8 cellular contexts compared by ENCODE assay signal in the genomic region with DNA sequence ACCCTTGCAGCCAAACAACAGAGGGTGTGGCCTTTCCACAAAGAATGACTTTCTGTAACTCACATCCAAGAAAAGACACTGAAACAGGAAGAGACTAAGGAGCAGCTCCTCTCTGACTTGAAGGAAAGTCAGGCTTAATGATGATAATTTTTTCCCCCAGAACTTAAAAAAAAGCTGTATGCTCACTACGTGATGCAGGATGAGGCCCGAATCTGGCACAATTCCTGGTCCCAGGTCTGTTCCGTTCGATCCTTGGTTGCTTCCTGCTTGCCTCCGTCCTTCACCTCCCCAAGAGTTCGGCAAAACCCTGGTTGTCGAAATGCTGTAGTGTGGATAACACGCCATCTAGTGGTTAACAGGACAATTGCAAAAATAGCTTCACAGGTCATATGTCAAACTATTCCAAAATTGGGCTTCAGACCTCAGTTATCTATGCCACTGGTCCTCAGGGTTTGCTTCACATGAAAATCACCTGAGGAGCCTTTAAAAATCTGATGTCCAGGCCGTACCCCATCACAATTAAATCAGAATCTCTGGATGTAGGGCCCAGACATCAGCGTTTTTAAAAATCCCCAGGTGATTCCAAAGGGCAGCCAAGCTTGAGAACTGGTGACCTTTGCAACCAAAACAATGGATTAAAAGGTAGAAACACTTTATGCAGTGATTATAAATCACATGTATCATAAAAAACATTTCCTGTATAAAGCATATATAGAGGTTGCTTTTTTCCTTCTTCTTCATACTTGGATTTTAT. TPM values are rescaled to one million over a fixed set of nuclear protein-coding genes. Genes with fewer than 3 reads are reported as not detected.
DNase-seq lines count a peak whose midpoint lies in the region; ATAC-seq, FAIRE-seq and TF ChIP-seq lines count a peak whose summit lies in the region.

No MANE protein-coding gene starts in this region.

- peaks cover 13% of the 10 kb centered on the region for H3K27me3 Mint-ChIP-seq in activated naive CD8-positive, alpha-beta T cell treated with anti-CD3 and anti-CD28 coated beads, Interleukin-2, amount 50 U/mL, for 24 hours

- ATAC-seq in activated naive CD8-positive, alpha-beta T cell treated with anti-CD3 and anti-CD28 coated beads, Interleukin-2, amount 50 U/mL, for 24 hours: peak; percentile 79
- peak; percentile 71 to 91 (median 86) for ATAC-seq in heart left ventricle

- H3K9ac ChIP-seq in parathyroid adenoma: no peak overlapping the region

- no peaks in the 10 kb centered on the region for H3K79me2 ChIP-seq in parathyroid adenoma

- no peaks in the 10 kb centered on the region for H3K9me3 Mint-ChIP-seq in activated naive CD8-positive, alpha-beta T cell treated with anti-CD3 and anti-CD28 coated beads, Interleukin-2, amount 50 U/mL, for 24 hours

- no peaks in the 10 kb centered on the region for H3K9me3 ChIP-seq in heart left ventricle
- no peaks in the 10 kb centered on the region for H3K9me3 ChIP-seq in parathyroid adenoma (ENCODE audit: control insufficient read depth, low read length)

- H3K4me2 ChIP-seq in parathyroid adenoma (ENCODE audit: low read length): peak overlapping the region; percentile 46

- DNase-seq in H54 (ENCODE audit: insufficient read length, low spot score) (peak; percentile 39), LHCN-M2 (ENCODE audit: low read depth) (peak; percentile 80), RCC 7860 (ENCODE audit: low spot score) (peak; percentile 66), heart left ventricle (peak in 4 of 5 donors; percentile 60 to 69 (median 64)), 8988T (no peak)
- DNase-seq in activated naive CD8-positive, alpha-beta T cell treated with anti-CD3 and anti-CD28 coated beads, Interleukin-2, amount 50 U/mL, for 24 hours: peak; percentile 36

- H3K27me3 ChIP-seq in heart left ventricle (no peaks in the 10 kb centered on the region), parathyroid adenoma (ENCODE audit: control insufficient read depth, insufficient read depth, low read length) (no peaks in the 10 kb centered on the region)

- H2AFZ ChIP-seq in parathyroid adenoma: peak overlapping the region; percentile 42

- H3K4me3 Mint-ChIP-seq in activated naive CD8-positive, alpha-beta T cell treated with anti-CD3 and anti-CD28 coated beads, Interleukin-2, amount 50 U/mL, for 24 hours: peak overlapping the region; percentile 74

- no peaks in the 10 kb centered on the region for H3K36me3 ChIP-seq in heart left ventricle
- no peaks in the 10 kb centered on the region for H3K36me3 ChIP-seq in parathyroid adenoma (ENCODE audit: control insufficient read depth, insufficient read depth, low read length)

- TF ChIP-seq POLR2A in H54 (IDR thresholded peaks at IDR 0.05; ENCODE audit: low read depth, low read length) (no peak), heart left ventricle (IDR thresholded peaks at IDR 0.05) (no peak)

- peaks cover 0 to 4% (median 0%) of the 10 kb centered on the region in 12 donors for H3K4me1 ChIP-seq in heart left ventricle
- H3K4me1 ChIP-seq in parathyroid adenoma: no peaks in the 10 kb centered on the region

- H3K27ac Mint-ChIP-seq in activated naive CD8-positive, alpha-beta T cell treated with anti-CD3 and anti-CD28 coated beads, Interleukin-2, amount 50 U/mL, for 24 hours: no peak overlapping the region

- FAIRE-seq in H54 (lab: Jason Lieb, UNC) (peak; percentile 80), RCC 7860 (lab: Jason Lieb, UNC) (peak; percentile 73)

- TF ChIP-seq CTCF in heart left ventricle (IDR thresholded peaks at IDR 0.05) (peak; percentile 76 to 93 (median 86)), parathyroid adenoma (IDR thresholded peaks at IDR 0.05) (peak; percentile 70)

- peaks cover 5% of the 10 kb centered on the region for H3K4me1 Mint-ChIP-seq in activated naive CD8-positive, alpha-beta T cell treated with anti-CD3 and anti-CD28 coated beads, Interleukin-2, amount 50 U/mL, for 24 hours

- 7 to 8% (median 7%) methylated on average over 10 of the region's 10 CpGs for WGBS in heart left ventricle, 4 donors

- H3K36me3 Mint-ChIP-seq in activated naive CD8-positive, alpha-beta T cell treated with anti-CD3 and anti-CD28 coated beads, Interleukin-2, amount 50 U/mL, for 24 hours (ENCODE audit: low read depth): no peaks in the 10 kb centered on the region

- H3K4me3 ChIP-seq in GM08714 (ENCODE audit: low read length): peak overlapping the region; percentile 67; the same call in 1 of the 2 replicates
- H3K4me3 ChIP-seq in heart left ventricle: peak overlapping the region in 10 of 12 donors; percentile 25 to 54 (median 42)
- no peak overlapping the region for H3K4me3 ChIP-seq in parathyroid adenoma (ENCODE audit: low read depth, low read length)

- H3K27ac ChIP-seq in heart left ventricle (peak overlapping the region in 1 of 12 donors; percentile 47), parathyroid adenoma (no peak overlapping the region)

- intact Hi-C loops in heart left ventricle (cut with DNase I): loop anchor here (1.0 to 10.0 kb wide), 12 partner anchors 299 to 634 kb away; partner anchors contain the start of gene IGF1R (in 2 of the 10)

RNA-seq across cellular contexts. Expression of gene SYNM, which starts 28.1 kb away (rescaled TPM):
- 5.2 and 5.6 TPM in 2 replicates for total RNA-seq in LHCN-M2 (2014; rRNA removed)
- polyA plus RNA-seq in LHCN-M2 (2012): 5.2 TPM
- 100 to 1,000 TPM; 197 to 455 (median 311) TPM for total RNA-seq in heart left ventricle
- polyA plus RNA-seq in heart left ventricle: 100 to 1,000 TPM; 113 to 154 TPM

Comparison
In these comparisons a context has a peak if more than half of its experiments do, and no peak if none do; other contexts are left out.
1. RNA of gene SYNM, which starts 28.1 kb away (total RNA-seq): 197 to 455 TPM in heart left ventricle; 5.2 to 5.6 TPM in LHCN-M2; every median in the first group is over 10 times any median in the second.